5 cellular contexts compared by ENCODE assay signal in genomic region chr9:32117291-32117690, GRCh38.
"Had no signal": no experiment of that assay in that cellular context is flagged by ENCODE, and none has a peak within 500 bp of the region (broad histone marks: within the 10 kb centered on the region; RNA-seq: fewer than 3 reads in every experiment).

No MANE protein-coding gene starts in this region.

- H3K27ac ChIP-seq: KMS-11 had no signal

- H3K4me1 ChIP-seq: HAP-1 had no signal

- H3K4me3 ChIP-seq: HAP-1 had no signal

- H3K36me3 ChIP-seq: HAP-1 had no signal

- H3K9me3 ChIP-seq: HAP-1 had no signal

- DNase-seq: GOT3, H7, KBM-7 had no signal
